8 cellular contexts compared by ENCODE assay signal in the genomic region with DNA sequence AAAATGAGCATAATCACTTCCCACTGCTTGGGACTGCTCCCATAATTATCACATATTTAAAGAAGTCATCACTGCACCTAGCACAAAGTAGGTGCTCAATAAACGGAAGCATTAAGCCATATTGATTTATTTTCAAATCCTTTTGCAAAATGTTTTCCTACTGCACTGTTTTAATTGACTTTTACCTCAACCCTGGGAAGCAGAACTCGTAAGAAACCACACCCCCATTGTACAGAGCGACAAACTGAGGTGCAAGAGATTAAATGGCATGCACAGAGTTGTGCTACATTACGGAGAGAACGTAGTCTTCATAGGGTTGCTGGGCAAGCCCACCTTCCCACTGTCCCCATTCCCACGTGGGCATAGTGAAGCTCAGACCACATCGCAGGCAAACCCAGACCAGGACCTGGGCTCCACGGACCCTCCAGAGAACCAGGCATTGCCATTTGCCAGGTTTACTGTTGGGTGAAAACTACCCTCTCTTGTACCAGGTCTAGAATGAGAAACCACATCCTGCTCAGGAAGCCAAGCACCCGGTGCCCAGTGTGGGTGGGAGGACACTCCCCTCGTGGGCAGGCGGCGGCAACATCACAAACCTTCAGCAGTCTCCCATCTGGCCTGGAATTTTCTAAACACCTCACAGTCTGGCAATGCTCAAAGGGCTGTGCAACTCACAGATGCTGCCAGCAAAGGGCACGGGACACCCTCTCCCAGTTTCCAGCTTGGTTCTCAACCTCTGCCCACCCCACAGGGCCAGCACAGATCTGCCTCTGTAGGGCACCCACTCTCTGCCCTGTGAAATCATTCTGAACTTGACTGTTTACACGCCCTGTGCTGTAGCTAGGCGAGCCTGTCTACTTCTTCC. TPM values are rescaled to one million over a fixed set of nuclear protein-coding genes. Genes with fewer than 3 reads are reported as not detected.
A peak's percentile ranks its signal among the peaks of the same experiment; 100 is the strongest.
DNase-seq lines count a peak whose midpoint lies in the region; ATAC-seq and TF ChIP-seq lines count a peak whose summit lies in the region.

No MANE protein-coding gene starts in this region.

- H3K36me3 ChIP-seq in HAP-1 (replicated peaks), result no peaks in the 10 kb centered on the region

- in situ Hi-C loops in HAP-1 (cut with MboI; ENCODE audit: low sequenced_read_pairs), result no loop called here

- H3K27ac Mint-ChIP-seq in IgD-negative memory B cell, result peak overlapping the region; percentile 50 to 75 (median 67)

- H3K4me3 ChIP-seq in fibroblast of the aortic adventitia (ENCODE audit: low read depth, low read length) (no peak overlapping the region), HAP-1 (no peak overlapping the region)

- no peak for ATAC-seq in GM18907 (IDR thresholded peaks at IDR 0.05; ENCODE audit: unreplicated experiment)

- peaks cover 54 to 69% (median 62%) of the 10 kb centered on the region in 3 donors for H3K4me1 Mint-ChIP-seq in IgD-negative memory B cell

- TF ChIP-seq CTCF in fibroblast of the aortic adventitia (IDR thresholded peaks at IDR 0.05; ENCODE audit: insufficient read depth, low read length), result no peak

- no peaks in the 10 kb centered on the region for H3K27me3 ChIP-seq in HAP-1 (ENCODE audit: low read depth)

- H3K4me3 Mint-ChIP-seq in IgD-negative memory B cell, result peak overlapping the region; percentile 30 to 97 (median 96)

- DNase-seq in activated T-cell treated with anti-CD3 and anti-CD28 coated beads for 4 hours (peak; percentile 45), fibroblast of the aortic adventitia (ENCODE audit: low read depth) (peak; percentile 34), dedifferentiated amniotic fluid mesenchymal stem cell (ENCODE audit: extremely low spot score) (no peak), HAP-1 (ENCODE audit: low spot score in 2 of 2) (no peak), NCI-H446 treated with DMSO at 0.1 percent for 48 hours (lab: John Stamatoyannopoulos, UW) (no peak)
- DNase-seq in stimulated activated CD4-positive, alpha-beta T cell treated with anti-CD3 and anti-CD28 coated beads, Interleukin-4, amount 100 ng/mL, for 4 hours, result peak; percentile 23 to 64

- H3K9me3 Mint-ChIP-seq in IgD-negative memory B cell, result no peaks in the 10 kb centered on the region

- H3K27me3 Mint-ChIP-seq in IgD-negative memory B cell, result peaks cover 1% of the 10 kb centered on the region

- H3K9me3 ChIP-seq in HAP-1, result no peaks in the 10 kb centered on the region

- H3K4me1 ChIP-seq in HAP-1, result peaks cover 10% of the 10 kb centered on the region

- peaks cover 1% of the 10 kb centered on the region for H3K36me3 Mint-ChIP-seq in IgD-negative memory B cell

RNA-seq across cellular contexts. Expression of a gene that starts 8.2 kb away (rescaled TPM):
- polyA plus RNA-seq in IgD-negative memory B cell, result 1.5 TPM
- 3.3 and 23.4 TPM in 2 replicates for total RNA-seq in fibroblast of the aortic adventitia (ENCODE audit: low replicate concordance)

RNA-seq across cellular contexts. Expression of a gene that starts 45.9 kb away (rescaled TPM):
- polyA plus RNA-seq in IgD-negative memory B cell, result 2.8 TPM
- total RNA-seq in fibroblast of the aortic adventitia (ENCODE audit: low replicate concordance), result 7.8 and 9.5 TPM in 2 replicates

Comparison
In these comparisons a context has a peak if more than half of its experiments do, and no peak if none do; other contexts are left out.
1. DNase-seq: peak in activated T-cell treated with anti-CD3 and anti-CD28 coated beads for 4 hours (single experiment), fibroblast of the aortic adventitia (single experiment) and stimulated activated CD4-positive, alpha-beta T cell treated with anti-CD3 and anti-CD28 coated beads, Interleukin-4, amount 100 ng/mL, for 4 hours (2 of 2); none in dedifferentiated amniotic fluid mesenchymal stem cell (single experiment), HAP-1 (0 of 2) and NCI-H446 treated with DMSO at 0.1 percent for 48 hours (single experiment).